8 cellular contexts compared by ENCODE assay signal in the genomic region with DNA sequence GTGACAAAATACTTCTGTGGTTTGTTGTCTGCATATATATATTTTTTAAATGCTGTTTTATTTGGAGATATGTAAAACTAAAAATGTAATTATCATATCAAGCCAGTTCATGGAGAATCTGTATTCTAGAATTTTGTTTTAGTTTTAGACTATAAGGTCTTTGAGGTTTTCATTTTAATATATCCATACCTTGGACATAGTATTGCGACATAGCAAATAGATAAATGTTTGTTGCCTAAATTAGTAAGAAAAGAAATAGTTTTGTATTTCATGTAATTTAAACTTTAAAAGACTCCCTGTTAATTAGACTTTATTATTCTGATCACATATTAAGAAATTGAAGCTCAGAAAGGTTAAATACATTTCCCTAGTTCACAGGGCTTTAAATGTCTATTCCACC.
"Had no signal": no experiment of that assay in that cellular context is flagged by ENCODE, and none has a peak within 500 bp of the region (broad histone marks: within the 10 kb centered on the region; RNA-seq: fewer than 3 reads in every experiment).

No MANE protein-coding gene starts in this region.

- H3K4me1 Mint-ChIP-seq: IgD-negative memory B cell had no signal

- FAIRE-seq: H54 had no signal

- DNase-seq: GM23248, GOT3, H9, HCEC 1CT, KG1 had no signal

- H3K27me3 Mint-ChIP-seq: IgD-negative memory B cell had no signal

- H3K9me3 Mint-ChIP-seq: H9 had no signal

- H3K9ac ChIP-seq: GM23248 had no signal

- H3K27ac ChIP-seq: GM23248, HL-60 had no signal

- H3K27ac Mint-ChIP-seq: H9, IgD-negative memory B cell had no signal

- H3K4me3 ChIP-seq: GM23248 had no signal

- H3K4me3 Mint-ChIP-seq: H9, IgD-negative memory B cell had no signal

- H2AFZ ChIP-seq: GM23248 had no signal
